ENCODE assay signal across 2 cellular contexts in genomic region chr6:169883316-169883715, GRCh38.
TF ChIP-seq lines count a peak whose summit lies in the region.

No MANE protein-coding gene starts in this region.

TF ChIP-seq in SK-N-SH, 30 proteins besides CTCF, POLR2A, EP300 and RAD21 (continued from another document):
- TF ChIP-seq REST (IDR thresholded peaks at IDR 0.05; ENCODE audit: low read depth, low read length) (no peak), MAX (IDR thresholded peaks at IDR 0.05; ENCODE audit: low read depth) (no peak), USF1 (IDR thresholded peaks at IDR 0.05; ENCODE audit: borderline replicate concordance, low read depth) (no peak), RXRA (IDR thresholded peaks at IDR 0.05; ENCODE audit: borderline replicate concordance, low read depth) (no peak), USF2 (IDR thresholded peaks at IDR 0.05; ENCODE audit: borderline replicate concordance, low read depth, low read length) (no peak)

TF ChIP-seq in SK-N-SH treated with all-trans-retinoic acid at 6 μM for 48 hours, 23 proteins besides CTCF, POLR2A, EP300 and RAD21 (continued from another document):
- TF ChIP-seq POU6F1 (CRISPR knock-in tag; IDR thresholded peaks at IDR 0.05; ENCODE audit: borderline replicate concordance, low read depth) (no peak), ISL1 (CRISPR knock-in tag; IDR thresholded peaks at IDR 0.05) (no peak), CSRNP3 (CRISPR knock-in tag; IDR thresholded peaks at IDR 0.05) (no peak), TSHZ2 (CRISPR knock-in tag; IDR thresholded peaks at IDR 0.05) (no peak), CSDC2 (CRISPR knock-in tag; IDR thresholded peaks at IDR 0.05) (no peak), ZFP3 (CRISPR knock-in tag; IDR thresholded peaks at IDR 0.05) (no peak), ZNF8 (CRISPR knock-in tag; IDR thresholded peaks at IDR 0.05) (no peak), GLIS3 (CRISPR knock-in tag; IDR thresholded peaks at IDR 0.05) (no peak), CREB5 (CRISPR knock-in tag; IDR thresholded peaks at IDR 0.05; ENCODE audit: low read depth) (no peak), ARNTL (CRISPR knock-in tag; IDR thresholded peaks at IDR 0.05; ENCODE audit: borderline replicate concordance, low read depth) (no peak)
